ENCODE assay signal across 8 cellular contexts in the genomic region with DNA sequence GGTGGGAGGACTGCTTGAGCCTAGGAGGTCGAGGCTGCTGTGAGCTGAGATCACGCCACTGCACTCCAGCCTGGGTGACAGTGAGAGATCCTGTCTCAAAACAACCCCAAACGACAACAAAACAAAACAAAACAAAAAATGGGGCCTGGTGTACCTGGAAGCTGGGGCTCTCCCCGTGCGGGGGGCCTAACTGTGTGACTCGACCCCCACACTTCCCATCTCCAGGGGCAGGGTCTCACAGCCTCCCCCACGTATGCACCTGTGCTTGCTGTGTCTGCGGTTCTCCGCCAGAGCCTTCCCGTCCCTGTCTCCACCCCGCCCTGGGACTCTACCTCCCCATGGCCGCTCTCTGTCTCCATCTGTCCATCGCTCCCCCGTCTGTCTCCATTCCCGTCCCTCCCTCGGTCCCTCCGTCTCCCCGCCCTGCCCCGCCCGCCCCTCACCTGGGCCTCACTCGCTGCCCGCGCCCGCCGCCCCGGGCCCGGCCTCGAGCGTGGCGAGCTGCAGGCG. TPM values are rescaled to one million over a fixed set of nuclear protein-coding genes. Genes with fewer than 3 reads are reported as not detected.
A peak's percentile ranks its signal among the peaks of the same experiment; 100 is the strongest.
DNase-seq lines count a peak whose midpoint lies in the region; ATAC-seq and TF ChIP-seq lines count a peak whose summit lies in the region.

No MANE protein-coding gene starts in this region.

- H3K4me3 ChIP-seq in GM06990 (replicated peaks; ENCODE audit: low read depth, low read length) = peak overlapping the region; percentile 66

- peak overlapping the region; percentile 76 for H3K4me3 Mint-ChIP-seq in progenitor cell of endocrine pancreas (ENCODE audit: low read depth)

- no peak for ATAC-seq in HG03460 (IDR thresholded peaks at IDR 0.05; ENCODE audit: unreplicated experiment)

- DNase-seq in GM06990 (ENCODE audit: extremely low read depth, insufficient read length) = peak; percentile 50
- DNase-seq in NCI-H526 treated with DMSO at 0.1 percent for 48 hours (lab: John Stamatoyannopoulos, UW) = peak; percentile 39
- DNase-seq in ecto neural progenitor cell (ENCODE audit: low spot score) = peak; percentile 67
- no peak for DNase-seq in progenitor cell of endocrine pancreas (ENCODE audit: low spot score, unreplicated experiment)
- DNase-seq in SHP77 treated with DMSO at 0.1 percent for 48 hours (lab: John Stamatoyannopoulos, UW) = no peak
- no peak for DNase-seq in globus pallidus (ENCODE audit: low spot score)
- DNase-seq in NCI-H2029 (lab: John Stamatoyannopoulos, UW) = no peak

- H3K36me3 Mint-ChIP-seq in progenitor cell of endocrine pancreas (ENCODE audit: insufficient read depth) = peaks cover 4% of the 10 kb centered on the region

- H3K9me3 Mint-ChIP-seq in progenitor cell of endocrine pancreas (ENCODE audit: low read depth) = no peaks in the 10 kb centered on the region

- H3K27me3 Mint-ChIP-seq in progenitor cell of endocrine pancreas = peaks cover 17% of the 10 kb centered on the region

- H3K27me3 ChIP-seq in GM06990 (replicated peaks; ENCODE audit: control insufficient read depth, insufficient read depth, low read length) = no peaks in the 10 kb centered on the region

- TF ChIP-seq CTCF in GM06990 (IDR thresholded peaks at IDR 0.05; ENCODE audit: insufficient read depth, low read length, poor library complexity, severe bottlenecking) (no peak), progenitor cell of endocrine pancreas (IDR thresholded peaks at IDR 0.05; ENCODE audit: unreplicated experiment) (no peak)

- peaks cover 16% of the 10 kb centered on the region for H3K36me3 ChIP-seq in GM06990 (ENCODE audit: control insufficient read depth, insufficient read depth, low read length)

- peak overlapping the region; percentile 93 for H3K27ac Mint-ChIP-seq in progenitor cell of endocrine pancreas

- H3K4me1 Mint-ChIP-seq in progenitor cell of endocrine pancreas (ENCODE audit: low read depth) = peaks cover 21% of the 10 kb centered on the region

RNA-seq across cellular contexts. Expression of gene TMEM238, which starts 0.8 kb away (rescaled TPM):
- 5.0 and 5.6 TPM in 2 replicates for total RNA-seq in progenitor cell of endocrine pancreas

RNA-seq across cellular contexts. Expression of gene RPL28, which starts 2.4 kb away (rescaled TPM):
- 1,450 and 1,547 TPM in 2 replicates for total RNA-seq in progenitor cell of endocrine pancreas

RNA-seq across cellular contexts. Expression of gene TMEM190, which starts 6.7 kb away (rescaled TPM):
- total RNA-seq in progenitor cell of endocrine pancreas = 2.3 and 4.3 TPM in 2 replicates

RNA-seq across cellular contexts. Expression of gene IL11, which starts 13.1 kb away (rescaled TPM):
- 2.2 and 2.8 TPM in 2 replicates for total RNA-seq in progenitor cell of endocrine pancreas

RNA-seq across cellular contexts. Expression of gene GARIN5B, which starts 20.3 kb away (rescaled TPM):
- 0.09 TPM in 1 of 2 replicates, not detected in the other for total RNA-seq in progenitor cell of endocrine pancreas

Comparison
In these comparisons a context has a peak if more than half of its experiments do, and no peak if none do; other contexts are left out.
1. DNase-seq: peak in GM06990 (single experiment), NCI-H526 treated with DMSO at 0.1 percent for 48 hours (single experiment) and ecto neural progenitor cell (single experiment); none in progenitor cell of endocrine pancreas (single experiment), SHP77 treated with DMSO at 0.1 percent for 48 hours (single experiment), globus pallidus (single experiment) and NCI-H2029 (single experiment).